In genomic region chr10:78378192-78378591, GRCh38 we compare ENCODE assay signal across 20 cellular contexts.
"Had no signal": no experiment of that assay in that cellular context is flagged by ENCODE, and none has a peak within 500 bp of the region (broad histone marks: within the 10 kb centered on the region; RNA-seq: fewer than 3 reads in every experiment).

No MANE protein-coding gene starts in this region.

- H3K4me1 ChIP-seq: adrenal gland, body of pancreas, SJCRH30 had no signal

- H3K4me3 ChIP-seq: adrenal gland, body of pancreas, MG63, SJCRH30, SK-N-MC had no signal

- H3K27ac ChIP-seq: adrenal gland, body of pancreas, SJCRH30, SK-N-MC had no signal

- H3K36me3 ChIP-seq: adrenal gland, MG63, SJCRH30 had no signal

- H3K27me3 ChIP-seq: adrenal gland, body of pancreas, MG63, SJCRH30 had no signal

- H3K9me3 ChIP-seq: adrenal gland, body of pancreas, MG63, SJCRH30 had no signal

- DNase-seq: activated CD4-positive, alpha-beta T cell treated with anti-CD3 and anti-CD28 coated beads for 36 hours; activated CD4-positive, alpha-beta T cell treated with anti-CD3 and anti-CD28 coated beads, Interleukin-2, amount 10 ng/mL, durations not matched to agents 7 days and 5 days; activated CD4-positive, alpha-beta T cell treated with anti-CD3 and anti-CD28 coated beads, Interleukin-2, amount 50 U/mL, for 48 hours; activated CD8-positive, alpha-beta T cell treated with anti-CD3 and anti-CD28 coated beads, Interleukin-2, amount 10 ng/mL, durations not matched to agents 7 days and 5 days; activated gamma-delta T cell; activated naive CD4-positive, alpha-beta T cell treated with Interleukin-2 at 50 U/mL for 16 hours; activated T-cell treated with anti-CD3 and anti-CD28 coated beads, Interleukin-2, amount 50 U/mL, for 24 hours; adrenal gland; body of pancreas; Kasumi-1; KG1; MG63; NCI-H1048; NCI-H1436 treated with DMSO at 0.1 percent for 48 hours; NCI-H1694 treated with DMSO at 0.1 percent for 48 hours; NCI-H2029; NCI-H524 treated with DMSO at 0.1 percent for 48 hours; SHP77 had no signal
